ENCODE assay signal across 8 cellular contexts in genomic region chr5:72106922-72107873, GRCh38. TPM values are rescaled to one million over a fixed set of nuclear protein-coding genes. Genes with fewer than 3 reads are reported as not detected.
A peak's percentile ranks its signal among the peaks of the same experiment; 100 is the strongest.
DNase-seq lines count a peak whose midpoint lies in the region; ATAC-seq and TF ChIP-seq lines count a peak whose summit lies in the region.

TSS of gene MAP1B (plus strand) at chr5:72107475. CDS start at chr5:72107532, 57 bp downstream.

- H3K79me2 ChIP-seq in osteoblast (ENCODE audit: insufficient read depth, low read length) = peaks cover 48% of the 10 kb centered on the region

- peaks cover 17% of the 10 kb centered on the region for H4K20me1 ChIP-seq in osteoblast (ENCODE audit: insufficient read depth, low read length)

- H3K27me3 ChIP-seq in osteoblast (ENCODE audit: insufficient read depth, low read length) = no peaks in the 10 kb centered on the region

- H3K4me3 ChIP-seq in osteoblast (ENCODE audit: insufficient read depth, low read length) = peak within 1 kb of the TSS; percentile 95

- H3K4me1 ChIP-seq in osteoblast (ENCODE audit: insufficient read depth, low read length) = peaks cover 30% of the 10 kb centered on the region

- H2AFZ ChIP-seq in osteoblast (ENCODE audit: low read length) = peak within 1 kb of the TSS; percentile 84

- intact Hi-C loops in left cardiac atrium (cut with DNase I) = no loop called here

- ATAC-seq in GM19397 (IDR thresholded peaks at IDR 0.05; ENCODE audit: unreplicated experiment) (peak; percentile 31), left cardiac atrium (peak; percentile 67 to 88), GM21737 (IDR thresholded peaks at IDR 0.05; ENCODE audit: unreplicated experiment) (no peak), GM21423 (IDR thresholded peaks at IDR 0.05; ENCODE audit: unreplicated experiment) (no peak)

- H3K4me2 ChIP-seq in osteoblast (ENCODE audit: insufficient read depth, low read length) = peak within 1 kb of the TSS; percentile 89

- no peak for TF ChIP-seq CTCF in osteoblast (IDR thresholded peaks at IDR 0.05; ENCODE audit: extremely low read depth, low read depth, low read length)

- H3K9me3 ChIP-seq in osteoblast (ENCODE audit: low read depth, low read length) = no peaks in the 10 kb centered on the region

- H3K27ac ChIP-seq in angular gyrus (ENCODE audit: low read depth, low read length) (peak within 1 kb of the TSS; percentile 95), osteoblast (ENCODE audit: low read depth, low read length) (peak within 1 kb of the TSS; percentile 67)

- peak; percentile 72 for DNase-seq in ACHN
- DNase-seq in NCI-H2196 treated with DMSO at 0.1 percent for 48 hours (lab: John Stamatoyannopoulos, UW; ENCODE audit: unreplicated experiment) = peak; percentile 36
- peak; percentile 72 for DNase-seq in left cardiac atrium
- DNase-seq in osteoblast (ENCODE audit: insufficient read length, low spot score, missing footprints) = peak; percentile 93

- in situ Hi-C loops in ACHN (cut with HindIII; ENCODE audit: low pct_ligation_motif_present, low pct_unique_long_range_greater_than_20kb, low sequenced_read_pairs) = no loop called here

- peaks cover 14% of the 10 kb centered on the region for H3K36me3 ChIP-seq in osteoblast (ENCODE audit: insufficient read depth, low read length)

RNA-seq across cellular contexts. Expression of gene MAP1B, which starts in this region (rescaled TPM):
- 100 to 1,000 TPM; 163 to 224 TPM for total RNA-seq in left cardiac atrium
- total RNA-seq in osteoblast = 123 and 164 TPM in 2 replicates

Comparison
In these comparisons a context has a peak if more than half of its experiments do, and no peak if none do; other contexts are left out.
1. DNase-seq: peak in every context shown above with its lines; median percentile 93 in osteoblast; 72 in ACHN; 72 in left cardiac atrium; 36 in NCI-H2196 treated with DMSO at 0.1 percent for 48 hours.
2. ATAC-seq: peak in GM19397 (single experiment) and left cardiac atrium (2 of 2); none in GM21737 (single experiment) and GM21423 (single experiment).